ENCODE assay signal across 8 cellular contexts in genomic region chr15:40953713-40954074, GRCh38. TPM values are rescaled to one million over a fixed set of nuclear protein-coding genes. Genes with fewer than 3 reads are reported as not detected.
DNase-seq lines count a peak whose midpoint lies in the region; ATAC-seq lines count a peak whose summit lies in the region.

No MANE protein-coding gene starts in this region.

- peak overlapping the region; percentile 19 for H2BK120ac ChIP-seq in trophoblast cell (ENCODE audit: insufficient read depth, low read length, poor library complexity)

- H2AFZ ChIP-seq in trophoblast cell (ENCODE audit: insufficient read depth, low read length, poor library complexity) = peak overlapping the region; percentile 55

- peak overlapping the region; percentile 91 for H3K27ac ChIP-seq in epithelial cell of prostate
- H3K27ac ChIP-seq in trophoblast cell (ENCODE audit: low read depth, low read length) = no peak overlapping the region

- H3K27me3 ChIP-seq in NT2/D1 (ENCODE audit: insufficient read depth, insufficient read length) (peaks cover 35% of the 10 kb centered on the region), trophoblast cell (ENCODE audit: insufficient read depth, low read length) (no peaks in the 10 kb centered on the region)

- H3K79me1 ChIP-seq in trophoblast cell (ENCODE audit: low read length) = peaks cover 8% of the 10 kb centered on the region

- H3K79me2 ChIP-seq in trophoblast cell (ENCODE audit: control insufficient read depth, insufficient read depth, low read length, poor library complexity) = peaks cover 7% of the 10 kb centered on the region

- WGBS in trophoblast cell (ENCODE audit: extremely low coverage, insufficient coverage, insufficient read length) = no CpG with 5 or more reads among the region's 17 CpGs

- H3K4me3 ChIP-seq in GM08714 (ENCODE audit: low read length) (peak overlapping the region; percentile 59; the same call in 1 of the 2 replicates), NT2/D1 (ENCODE audit: insufficient read length, low read depth) (peak overlapping the region; percentile 62), trophoblast cell (ENCODE audit: low read depth, low read length) (peak overlapping the region; percentile 76)

- H4K8ac ChIP-seq in trophoblast cell (ENCODE audit: low read depth, low read length) = peak overlapping the region; percentile 88

- H2BK12ac ChIP-seq in trophoblast cell (ENCODE audit: low read length) = no peak overlapping the region

- H2AK5ac ChIP-seq in trophoblast cell (ENCODE audit: low read length) = no peak overlapping the region

- H2BK5ac ChIP-seq in trophoblast cell (ENCODE audit: low read depth, low read length, poor library complexity) = peak overlapping the region; percentile 2

- H3K14ac ChIP-seq in trophoblast cell (ENCODE audit: low read length) = peak overlapping the region; percentile 64

- H3K23ac ChIP-seq in trophoblast cell (ENCODE audit: low read length) = no peak overlapping the region

- no peak for ATAC-seq in GM21360 (IDR thresholded peaks at IDR 0.05; ENCODE audit: unreplicated experiment)

- H4K12ac ChIP-seq in trophoblast cell (ENCODE audit: low read depth, low read length) = peak overlapping the region; percentile 32

- H3K36me3 ChIP-seq in NT2/D1 (ENCODE audit: insufficient read depth, insufficient read length, low read length) (peaks cover 20% of the 10 kb centered on the region), trophoblast cell (ENCODE audit: control insufficient read depth in 1 of 2, insufficient read depth in 2 of 2, low read length in 2 of 2) (no peaks in the 10 kb centered on the region)

- H3K4me2 ChIP-seq in trophoblast cell (ENCODE audit: low read length) = peak overlapping the region; percentile 94

- H3K9me3 ChIP-seq in NT2/D1 (ENCODE audit: insufficient read depth, low read length) (no peaks in the 10 kb centered on the region), trophoblast cell (ENCODE audit: insufficient read depth, low read depth, low read length) (no peaks in the 10 kb centered on the region)

- H3K4me1 ChIP-seq in NT2/D1 (ENCODE audit: insufficient read depth, insufficient read length) (peaks cover 8% of the 10 kb centered on the region), trophoblast cell (ENCODE audit: control insufficient read depth in 1 of 2, insufficient read depth in 2 of 2, low read length in 2 of 2) (peaks cover 5 to 12% of the 10 kb centered on the region in 2 experiments)

- H3K18ac ChIP-seq in trophoblast cell (ENCODE audit: low read length) = peak overlapping the region; percentile 63

- H4K91ac ChIP-seq in trophoblast cell (ENCODE audit: low read depth, low read length) = peak overlapping the region; percentile 79

- no peak for DNase-seq in NT2/D1 (ENCODE audit: low read depth, low spot score)
- no peak for DNase-seq in epithelial cell of prostate (ENCODE audit: low read depth, low spot score)
- no peak for DNase-seq in trophoblast cell
- no peak for DNase-seq in NCI-H2227 (lab: John Stamatoyannopoulos, UW; ENCODE audit: unreplicated experiment)
- no peak for DNase-seq in mucosa of gallbladder (ENCODE audit: low spot score)
- no peak for DNase-seq in activated gamma-delta T cell treated with Interleukin-2 at 50 U/mL for 16 hours

- H3K9ac ChIP-seq in NT2/D1 (ENCODE audit: insufficient read length, low read depth) (peak overlapping the region; percentile 74), trophoblast cell (ENCODE audit: low read length) (no peak overlapping the region)

- H3K4ac ChIP-seq in trophoblast cell (ENCODE audit: low read depth, low read length) = no peak overlapping the region

RNA-seq across cellular contexts. Expression of gene CHAC1, which starts 0.4 kb away (rescaled TPM):
- polyA plus RNA-seq in trophoblast cell (2013) = 48.6 and 53.4 TPM in 2 replicates
- 2.8 TPM for total RNA-seq in mucosa of gallbladder

RNA-seq across cellular contexts. Expression of gene DLL4, which starts 24.6 kb away (rescaled TPM):
- 0.05 and 0.06 TPM in 2 replicates for polyA plus RNA-seq in trophoblast cell (2013)
- 7.2 TPM for total RNA-seq in mucosa of gallbladder

RNA-seq across cellular contexts. Expression of gene VPS18, which starts 59.4 kb away (rescaled TPM):
- polyA plus RNA-seq in trophoblast cell (2013) = 14.3 and 14.7 TPM in 2 replicates
- total RNA-seq in mucosa of gallbladder = 42.2 TPM
